Comparison of ENCODE assay signal across 1 cellular context in the genomic region with DNA sequence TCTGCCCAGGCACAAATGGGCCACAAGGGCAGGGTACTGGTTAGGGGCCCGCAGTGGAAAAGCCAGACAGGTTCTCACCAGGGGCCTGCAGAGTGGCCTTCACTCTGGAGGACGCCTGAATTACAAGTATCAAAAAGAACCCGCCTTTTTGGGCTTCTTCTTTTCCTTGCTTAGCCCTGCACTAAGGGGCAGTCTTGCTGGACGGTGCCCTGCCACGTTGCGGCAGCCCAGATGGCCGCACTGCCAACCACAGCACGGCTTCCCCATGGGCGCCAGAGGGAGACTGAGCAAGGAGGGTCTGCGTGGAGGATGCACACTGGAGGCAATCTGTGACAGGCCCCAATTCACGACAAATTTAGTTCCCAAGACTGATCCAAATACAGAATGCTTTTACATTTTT.
TF ChIP-seq lines count a peak whose summit lies in the region.

No MANE protein-coding gene starts in this region.

TF ChIP-seq in HepG2, 621 proteins besides CTCF, POLR2A, EP300 and RAD21:
- TF ChIP-seq MAF1 (CRISPR knock-in tag; IDR thresholded peaks at IDR 0.05; ENCODE audit: borderline replicate concordance) (no peak), AGO2 (optimal IDR thresholded peaks at IDR 0.05; ENCODE audit: low read depth, low read length) (peak; percentile 42)
